ENCODE assay signal across 8 cellular contexts in genomic region chr12:62434504-62435336, GRCh38. TPM values are rescaled to one million over a fixed set of nuclear protein-coding genes. Genes with fewer than 3 reads are reported as not detected.
DNase-seq lines count a peak whose midpoint lies in the region; ATAC-seq and TF ChIP-seq lines count a peak whose summit lies in the region.

No MANE protein-coding gene starts in this region.

- H3K27ac ChIP-seq in HL-60 (replicated peaks) (no peak overlapping the region), iPS-18a (ENCODE audit: low read length) (no peak overlapping the region)

- H3K4me3 ChIP-seq in GM08714 (ENCODE audit: low read length): peak overlapping the region; percentile 51; the same call in 1 of the 2 replicates
- H3K4me3 ChIP-seq in HL-60 (replicated peaks; ENCODE audit: insufficient read depth, low read length): peak overlapping the region; percentile 46
- H3K4me3 ChIP-seq in iPS-18a (ENCODE audit: low read length): peak overlapping the region; percentile 53

- ATAC-seq in activated T-cell treated with anti-CD3 and anti-CD28 coated beads, Interleukin-2, amount 50 U/mL, for 72 hours (replicated peaks in 1 of 2): peak in 1 of 2 donors; percentile 30
- ATAC-seq in stimulated activated effector memory CD8-positive, alpha-beta T cell treated with anti-CD3 and anti-CD28 coated beads, Interleukin-12 subunit alpha, Interleukin-12 subunit beta, amount 100 ng/mL, for 72 hours: peak; percentile 44
- ATAC-seq in GM19467 (IDR thresholded peaks at IDR 0.05; ENCODE audit: unreplicated experiment): no peak

- peak in 1 of 2 experiments; percentile 4 for DNase-seq in HL-60 (ENCODE audit: low read depth in 1 of 2, low spot score in 1 of 2)
- DNase-seq in activated T-cell treated with anti-CD3 and anti-CD28 coated beads, Interleukin-2, amount 50 U/mL, for 72 hours: peak; percentile 3 to 10
- DNase-seq in stimulated activated effector memory CD8-positive, alpha-beta T cell treated with anti-CD3 and anti-CD28 coated beads, Interleukin-12 subunit alpha, Interleukin-12 subunit beta, amount 100 ng/mL, for 72 hours (ENCODE audit: low spot score in 2 of 2): no peak
- DNase-seq in stimulated activated CD4-positive, alpha-beta T cell treated with anti-CD3 and anti-CD28 coated beads, Interleukin-4, amount 100 ng/mL, for 24 hours: no peak
- DNase-seq in activated CD4-positive, CD25-positive, alpha-beta regulatory T cell treated with anti-CD3 and anti-CD28 coated beads, Interleukin-2, amount 50 U/mL, for 72 hours: no peak

- no peaks in the 10 kb centered on the region for H3K9me3 ChIP-seq in iPS-18a (ENCODE audit: control insufficient read depth, low read depth, low read length)

- H3K9me3 Mint-ChIP-seq in activated T-cell treated with anti-CD3 and anti-CD28 coated beads, Interleukin-2, amount 50 U/mL, for 72 hours: peaks cover 0 to 1% of the 10 kb centered on the region in 2 donors
- no peaks in the 10 kb centered on the region for H3K9me3 Mint-ChIP-seq in stimulated activated effector memory CD8-positive, alpha-beta T cell treated with anti-CD3 and anti-CD28 coated beads, Interleukin-12 subunit alpha, Interleukin-12 subunit beta, amount 100 ng/mL, for 72 hours

- H3K4me1 Mint-ChIP-seq in activated T-cell treated with anti-CD3 and anti-CD28 coated beads, Interleukin-2, amount 50 U/mL, for 72 hours (ENCODE audit: low read depth): peaks cover 24% of the 10 kb centered on the region
- H3K4me1 Mint-ChIP-seq in stimulated activated effector memory CD8-positive, alpha-beta T cell treated with anti-CD3 and anti-CD28 coated beads, Interleukin-12 subunit alpha, Interleukin-12 subunit beta, amount 100 ng/mL, for 72 hours: peaks cover 22% of the 10 kb centered on the region

- no peaks in the 10 kb centered on the region for H3K36me3 Mint-ChIP-seq in activated T-cell treated with anti-CD3 and anti-CD28 coated beads, Interleukin-2, amount 50 U/mL, for 72 hours (ENCODE audit: insufficient read depth in 2 of 2)
- H3K36me3 Mint-ChIP-seq in stimulated activated effector memory CD8-positive, alpha-beta T cell treated with anti-CD3 and anti-CD28 coated beads, Interleukin-12 subunit alpha, Interleukin-12 subunit beta, amount 100 ng/mL, for 72 hours: no peaks in the 10 kb centered on the region

- H3K36me3 ChIP-seq in iPS-18a (ENCODE audit: control insufficient read depth, low read depth, low read length): no peaks in the 10 kb centered on the region

- H3K27me3 Mint-ChIP-seq in activated T-cell treated with anti-CD3 and anti-CD28 coated beads, Interleukin-2, amount 50 U/mL, for 72 hours (ENCODE audit: low read depth): peaks cover 42% of the 10 kb centered on the region

- no peak for TF ChIP-seq CTCF in HL-60 (IDR thresholded peaks at IDR 0.05; ENCODE audit: insufficient read depth, low read length)

- peak overlapping the region; percentile 81 to 86 for H3K4me3 Mint-ChIP-seq in activated T-cell treated with anti-CD3 and anti-CD28 coated beads, Interleukin-2, amount 50 U/mL, for 72 hours
- peak overlapping the region; percentile 78 for H3K4me3 Mint-ChIP-seq in stimulated activated effector memory CD8-positive, alpha-beta T cell treated with anti-CD3 and anti-CD28 coated beads, Interleukin-12 subunit alpha, Interleukin-12 subunit beta, amount 100 ng/mL, for 72 hours

- no peak overlapping the region for H3K9ac ChIP-seq in iPS-18a (ENCODE audit: low read length)

- H3K27me3 ChIP-seq in HL-60 (ENCODE audit: insufficient read depth, poor library complexity, severe bottlenecking) (no peaks in the 10 kb centered on the region), iPS-18a (ENCODE audit: control insufficient read depth, insufficient read depth, low read length) (peaks cover 53% of the 10 kb centered on the region)

- no peak overlapping the region for H3K27ac Mint-ChIP-seq in activated T-cell treated with anti-CD3 and anti-CD28 coated beads, Interleukin-2, amount 50 U/mL, for 72 hours
- H3K27ac Mint-ChIP-seq in stimulated activated effector memory CD8-positive, alpha-beta T cell treated with anti-CD3 and anti-CD28 coated beads, Interleukin-12 subunit alpha, Interleukin-12 subunit beta, amount 100 ng/mL, for 72 hours: peak overlapping the region; percentile 51

- no peaks in the 10 kb centered on the region for H3K4me1 ChIP-seq in iPS-18a (ENCODE audit: control insufficient read depth, low read depth, low read length)

RNA-seq across cellular contexts. Expression of gene MON2, which starts 31.9 kb away (rescaled TPM):
- total RNA-seq in activated T-cell treated with anti-CD3 and anti-CD28 coated beads, Interleukin-2, amount 50 U/mL, for 72 hours: 10 to 100 TPM; 36.0 to 41.6 TPM

Comparison
In these comparisons a context has a peak if more than half of its experiments do, and no peak if none do; other contexts are left out.
1. DNase-seq: peak in activated T-cell treated with anti-CD3 and anti-CD28 coated beads, Interleukin-2, amount 50 U/mL, for 72 hours (2 of 2); none in stimulated activated effector memory CD8-positive, alpha-beta T cell treated with anti-CD3 and anti-CD28 coated beads, Interleukin-12 subunit alpha, Interleukin-12 subunit beta, amount 100 ng/mL, for 72 hours (0 of 2), stimulated activated CD4-positive, alpha-beta T cell treated with anti-CD3 and anti-CD28 coated beads, Interleukin-4, amount 100 ng/mL, for 24 hours (single experiment) and activated CD4-positive, CD25-positive, alpha-beta regulatory T cell treated with anti-CD3 and anti-CD28 coated beads, Interleukin-2, amount 50 U/mL, for 72 hours (single experiment).
2. Peak in every context shown above with its lines, with median percentiles within 50 percentile points of each other: H3K4me3 ChIP-seq.